ENCODE assay signal across 9 cellular contexts in genomic region chr16:1535391-1536291, GRCh38. TPM values are rescaled to one million over a fixed set of nuclear protein-coding genes. Genes with fewer than 3 reads are reported as not detected.
DNase-seq lines count a peak whose midpoint lies in the region; ATAC-seq lines count a peak whose summit lies in the region.
"Had no signal": no experiment of that assay in that cellular context is flagged by ENCODE, and none has a peak within 500 bp of the region (broad histone marks: within the 10 kb centered on the region; RNA-seq: fewer than 3 reads in every experiment).

No MANE protein-coding gene starts in this region.

- peak; percentile 31 for ATAC-seq in activated naive CD8-positive, alpha-beta T cell treated with anti-CD3 and anti-CD28 coated beads, Interleukin-2, amount 10 ng/mL, durations not matched to agents 7 days and 5 days (ENCODE audit: low read depth)
- peak; percentile 32 for ATAC-seq in stimulated activated naive CD8-positive, alpha-beta T cell treated with anti-CD3 and anti-CD28 coated beads, Interleukin-15, Interleukin-2, amounts not matched to agents 100 U/mL and 50 U/mL, for 24 hours
- ATAC-seq in HG03378 (IDR thresholded peaks at IDR 0.05; ENCODE audit: unreplicated experiment): no peak
- ATAC-seq in HG02798 (IDR thresholded peaks at IDR 0.05; ENCODE audit: poor library complexity, unreplicated experiment): no peak
- ATAC-seq in GM19463 (IDR thresholded peaks at IDR 0.05; ENCODE audit: unreplicated experiment): no peak

- H3K9me3 Mint-ChIP-seq in activated naive CD8-positive, alpha-beta T cell treated with anti-CD3 and anti-CD28 coated beads, Interleukin-2, amount 10 ng/mL, durations not matched to agents 7 days and 5 days: no peaks in the 10 kb centered on the region
- no peaks in the 10 kb centered on the region for H3K9me3 Mint-ChIP-seq in immature natural killer cell

- peaks cover 12% of the 10 kb centered on the region for H3K4me1 ChIP-seq in NT2/D1 (ENCODE audit: insufficient read depth, insufficient read length)

- peaks cover 48% of the 10 kb centered on the region for H3K4me1 Mint-ChIP-seq in activated naive CD8-positive, alpha-beta T cell treated with anti-CD3 and anti-CD28 coated beads, Interleukin-2, amount 10 ng/mL, durations not matched to agents 7 days and 5 days
- peaks cover 39 to 53% of the 10 kb centered on the region in 2 donors for H3K4me1 Mint-ChIP-seq in immature natural killer cell

- H3K27ac Mint-ChIP-seq in activated naive CD8-positive, alpha-beta T cell treated with anti-CD3 and anti-CD28 coated beads, Interleukin-2, amount 10 ng/mL, durations not matched to agents 7 days and 5 days: peak overlapping the region; percentile 93
- H3K27ac Mint-ChIP-seq in immature natural killer cell: peak overlapping the region; percentile 56 to 88 (median 74)

- H3K27me3 ChIP-seq in NT2/D1 (ENCODE audit: insufficient read depth, insufficient read length): no peaks in the 10 kb centered on the region

- DNase-seq in NT2/D1 (ENCODE audit: low read depth, low spot score): no peak
- peak; percentile 64 for DNase-seq in activated naive CD8-positive, alpha-beta T cell treated with anti-CD3 and anti-CD28 coated beads, Interleukin-2, amount 10 ng/mL, durations not matched to agents 7 days and 5 days
- no peak for DNase-seq in immature natural killer cell
- DNase-seq in stimulated activated naive CD8-positive, alpha-beta T cell treated with anti-CD3 and anti-CD28 coated beads, Interleukin-15, Interleukin-2, amounts not matched to agents 100 U/mL and 50 U/mL, for 24 hours: peak; percentile 46
- no peak for DNase-seq in SKM-1 treated with dmso at 0.1 percent for 144 hours (lab: John Stamatoyannopoulos, UW; ENCODE audit: unreplicated experiment)
- DNase-seq: NCI-H748 treated with DMSO at 0.1 percent for 48 hours had no signal

- no peaks in the 10 kb centered on the region for H3K36me3 ChIP-seq in NT2/D1 (ENCODE audit: insufficient read depth, insufficient read length, low read length)

- no peaks in the 10 kb centered on the region for H3K9me3 ChIP-seq in NT2/D1 (ENCODE audit: insufficient read depth, low read length)

- no peak overlapping the region for H3K4me3 ChIP-seq in NT2/D1 (ENCODE audit: insufficient read length, low read depth)

- POLR2A ChIA-PET in activated naive CD8-positive, alpha-beta T cell treated with anti-CD3 and anti-CD28 coated beads, Interleukin-2, amount 10 ng/mL, durations not matched to agents 7 days and 5 days (lab: Charles Lee): interaction anchor here (0.6 to 3.5 kb wide), 8 partner anchors 10 to 170 kb away, joined by 3 to 35 read pairs (median 5); partner anchors contain the start of genes CRAMP1, IFT140, MAPK8IP3 and UQCC4

- H3K36me3 Mint-ChIP-seq in activated naive CD8-positive, alpha-beta T cell treated with anti-CD3 and anti-CD28 coated beads, Interleukin-2, amount 10 ng/mL, durations not matched to agents 7 days and 5 days: peaks cover 31% of the 10 kb centered on the region
- H3K36me3 Mint-ChIP-seq in immature natural killer cell: no peaks in the 10 kb centered on the region

- H3K27me3 Mint-ChIP-seq in activated naive CD8-positive, alpha-beta T cell treated with anti-CD3 and anti-CD28 coated beads, Interleukin-2, amount 10 ng/mL, durations not matched to agents 7 days and 5 days: no peaks in the 10 kb centered on the region
- H3K27me3 Mint-ChIP-seq in immature natural killer cell (ENCODE audit: low read depth in 3 of 3): peaks cover 0 to 2% (median 0%) of the 10 kb centered on the region in 3 donors

- peak overlapping the region; percentile 34 for H3K9ac ChIP-seq in NT2/D1 (ENCODE audit: insufficient read length, low read depth)

- H3K4me3 Mint-ChIP-seq in activated naive CD8-positive, alpha-beta T cell treated with anti-CD3 and anti-CD28 coated beads, Interleukin-2, amount 10 ng/mL, durations not matched to agents 7 days and 5 days: peak overlapping the region; percentile 97
- peak overlapping the region; percentile 78 to 91 (median 90) for H3K4me3 Mint-ChIP-seq in immature natural killer cell

RNA-seq across cellular contexts. Expression of gene TMEM204, which starts 2.2 kb away (rescaled TPM):
- total RNA-seq in activated naive CD8-positive, alpha-beta T cell treated with anti-CD3 and anti-CD28 coated beads, Interleukin-2, amount 10 ng/mL, durations not matched to agents 7 days and 5 days: 10 to 100 TPM; 68.3 to 72.0 TPM
- 10 to 100 TPM; 23.0 to 41.0 (median 38.3) TPM for polyA plus RNA-seq in immature natural killer cell

RNA-seq across cellular contexts. Expression of gene TELO2, which starts 42.5 kb away (rescaled TPM):
- 10 to 100 TPM; 53.9 to 57.1 TPM for total RNA-seq in activated naive CD8-positive, alpha-beta T cell treated with anti-CD3 and anti-CD28 coated beads, Interleukin-2, amount 10 ng/mL, durations not matched to agents 7 days and 5 days
- 10 to 100 TPM; 12.0 to 16.4 (median 12.3) TPM for polyA plus RNA-seq in immature natural killer cell

RNA-seq across cellular contexts. Expression of gene PTX4, which starts 46.9 kb away (rescaled TPM):
- not detected for total RNA-seq in activated naive CD8-positive, alpha-beta T cell treated with anti-CD3 and anti-CD28 coated beads, Interleukin-2, amount 10 ng/mL, durations not matched to agents 7 days and 5 days
- polyA plus RNA-seq in immature natural killer cell: not detected

Comparison
In these comparisons a context has a peak if more than half of its experiments do, and no peak if none do; other contexts are left out.
1. DNase-seq: peak in activated naive CD8-positive, alpha-beta T cell treated with anti-CD3 and anti-CD28 coated beads, Interleukin-2, amount 10 ng/mL, durations not matched to agents 7 days and 5 days (single experiment) and stimulated activated naive CD8-positive, alpha-beta T cell treated with anti-CD3 and anti-CD28 coated beads, Interleukin-15, Interleukin-2, amounts not matched to agents 100 U/mL and 50 U/mL, for 24 hours (single experiment); none in NT2/D1 (single experiment), immature natural killer cell (0 of 3) and SKM-1 treated with dmso at 0.1 percent for 144 hours (single experiment).
2. ATAC-seq: peak in activated naive CD8-positive, alpha-beta T cell treated with anti-CD3 and anti-CD28 coated beads, Interleukin-2, amount 10 ng/mL, durations not matched to agents 7 days and 5 days (single experiment) and stimulated activated naive CD8-positive, alpha-beta T cell treated with anti-CD3 and anti-CD28 coated beads, Interleukin-15, Interleukin-2, amounts not matched to agents 100 U/mL and 50 U/mL, for 24 hours (single experiment); none in HG03378 (single experiment), HG02798 (single experiment) and GM19463 (single experiment).